In genomic region chr9:134474058-134474370, GRCh38 we compare ENCODE assay signal across 12 cellular contexts.
DNase-seq lines count a peak whose midpoint lies in the region; ATAC-seq and TF ChIP-seq lines count a peak whose summit lies in the region.
"Had no signal": no experiment of that assay in that cellular context is flagged by ENCODE, and none has a peak within 500 bp of the region (broad histone marks: within the 10 kb centered on the region; RNA-seq: fewer than 3 reads in every experiment).

No MANE protein-coding gene starts in this region.

- DNase-seq in stimulated activated naive CD8-positive, alpha-beta T cell treated with anti-CD3 and anti-CD28 coated beads, Interleukin-15, amount 100 ng/mL, for 72 hours = no peak
- DNase-seq in fibroblast of mammary gland (ENCODE audit: low read depth) (peak; percentile 75), mesothelial cell of epicardium (ENCODE audit: low spot score in 2 of 2, unreplicated experiment in 2 of 2) (no peak), aorta (peak in 1 of 2 donors; percentile 72), WERI-Rb-1 (no peak), GM20000 (ENCODE audit: low spot score) (no peak), cerebellum (ENCODE audit: low spot score) (no peak)
- DNase-seq: ACHN, foreskin keratinocyte, MM.1S, NCI-H226 had no signal

- no peaks in the 10 kb centered on the region for H3K27me3 Mint-ChIP-seq in stimulated activated naive CD8-positive, alpha-beta T cell treated with anti-CD3 and anti-CD28 coated beads, Interleukin-15, Interleukin-2, amounts not matched to agents 100 ng/mL and 50 ng/mL, for 24 hours
- H3K27me3 Mint-ChIP-seq in stimulated activated naive CD8-positive, alpha-beta T cell treated with anti-CD3 and anti-CD28 coated beads, Interleukin-15, amount 100 ng/mL, for 72 hours = no peaks in the 10 kb centered on the region
- H3K27me3 Mint-ChIP-seq in mesothelial cell of epicardium (ENCODE audit: low read depth) = no peaks in the 10 kb centered on the region

- H3K4me3 Mint-ChIP-seq in stimulated activated naive CD8-positive, alpha-beta T cell treated with anti-CD3 and anti-CD28 coated beads, Interleukin-15, Interleukin-2, amounts not matched to agents 100 ng/mL and 50 ng/mL, for 24 hours = no peak overlapping the region
- peak overlapping the region in 1 of 2 donors; percentile 16 for H3K4me3 Mint-ChIP-seq in stimulated activated naive CD8-positive, alpha-beta T cell treated with anti-CD3 and anti-CD28 coated beads, Interleukin-15, amount 100 ng/mL, for 72 hours
- H3K4me3 Mint-ChIP-seq in mesothelial cell of epicardium = no peak overlapping the region

- H3K36me3 Mint-ChIP-seq in stimulated activated naive CD8-positive, alpha-beta T cell treated with anti-CD3 and anti-CD28 coated beads, Interleukin-15, Interleukin-2, amounts not matched to agents 100 ng/mL and 50 ng/mL, for 24 hours (ENCODE audit: low read depth) = no peaks in the 10 kb centered on the region
- H3K36me3 Mint-ChIP-seq in mesothelial cell of epicardium = no peaks in the 10 kb centered on the region

- no peak for ATAC-seq in stimulated activated naive CD8-positive, alpha-beta T cell treated with anti-CD3 and anti-CD28 coated beads, Interleukin-15, amount 100 ng/mL, for 72 hours
- ATAC-seq in aorta (ENCODE audit: low FRiP score) = peak; percentile 61
- ATAC-seq: foreskin keratinocyte had no signal

- H3K9me3 ChIP-seq in aorta (ENCODE audit: control insufficient read depth, low read length) = no peaks in the 10 kb centered on the region
- H3K9me3 ChIP-seq in WERI-Rb-1 (ENCODE audit: severe bottlenecking) = no peaks in the 10 kb centered on the region

- H3K36me3 ChIP-seq in aorta (ENCODE audit: control insufficient read depth in 1 of 2, insufficient read depth in 2 of 2, low read length in 1 of 2) = no peaks in the 10 kb centered on the region
- no peaks in the 10 kb centered on the region for H3K36me3 ChIP-seq in WERI-Rb-1

- peak overlapping the region; percentile 58 for H3K27ac Mint-ChIP-seq in stimulated activated naive CD8-positive, alpha-beta T cell treated with anti-CD3 and anti-CD28 coated beads, Interleukin-15, Interleukin-2, amounts not matched to agents 100 ng/mL and 50 ng/mL, for 24 hours
- H3K27ac Mint-ChIP-seq in stimulated activated naive CD8-positive, alpha-beta T cell treated with anti-CD3 and anti-CD28 coated beads, Interleukin-15, amount 100 ng/mL, for 72 hours = no peak overlapping the region
- peak overlapping the region; percentile 21 for H3K27ac Mint-ChIP-seq in mesothelial cell of epicardium

- no peak for TF ChIP-seq CTCF in fibroblast of mammary gland (conservative IDR thresholded peaks at IDR 0.05; ENCODE audit: control insufficient read depth, insufficient read depth, low read depth, low read length)
- TF ChIP-seq CTCF in mesothelial cell of epicardium (IDR thresholded peaks at IDR 0.05; ENCODE audit: unreplicated experiment) = no peak
- no peak for TF ChIP-seq CTCF in WERI-Rb-1 (IDR thresholded peaks at IDR 0.05; ENCODE audit: low read depth, low read length)
- TF ChIP-seq CTCF in GM20000 (IDR thresholded peaks at IDR 0.05; ENCODE audit: extremely low read depth, missing control alignments) = no peak

- H3K9me3 Mint-ChIP-seq in stimulated activated naive CD8-positive, alpha-beta T cell treated with anti-CD3 and anti-CD28 coated beads, Interleukin-15, Interleukin-2, amounts not matched to agents 100 ng/mL and 50 ng/mL, for 24 hours = no peaks in the 10 kb centered on the region
- no peaks in the 10 kb centered on the region for H3K9me3 Mint-ChIP-seq in stimulated activated naive CD8-positive, alpha-beta T cell treated with anti-CD3 and anti-CD28 coated beads, Interleukin-15, amount 100 ng/mL, for 72 hours
- H3K9me3 Mint-ChIP-seq in mesothelial cell of epicardium = no peaks in the 10 kb centered on the region

- H3K4me3 ChIP-seq in fibroblast of mammary gland (ENCODE audit: control insufficient read depth, low read depth, low read length) (no peak overlapping the region), aorta (ENCODE audit: low read length in 2 of 2) (no peak overlapping the region), WERI-Rb-1 (ENCODE audit: low read depth, low read length) (no peak overlapping the region)

- H3K27ac ChIP-seq in aorta (ENCODE audit: low read depth in 1 of 2, low read length in 2 of 2) (peak overlapping the region in 1 of 2 donors; percentile 59), WERI-Rb-1 (no peak overlapping the region; the same call in 1 of the 2 replicates)
- H3K27ac ChIP-seq: foreskin keratinocyte had no signal

- H3K4me1 ChIP-seq in aorta (ENCODE audit: control insufficient read depth in 1 of 2, insufficient read depth in 2 of 2, low read length in 2 of 2) = peaks cover 0 to 4% of the 10 kb centered on the region in 2 donors
- H3K4me1 ChIP-seq: foreskin keratinocyte had no signal

- H3K4me1 Mint-ChIP-seq in stimulated activated naive CD8-positive, alpha-beta T cell treated with anti-CD3 and anti-CD28 coated beads, Interleukin-15, Interleukin-2, amounts not matched to agents 100 ng/mL and 50 ng/mL, for 24 hours (ENCODE audit: low read depth) = peaks cover 4% of the 10 kb centered on the region
- peaks cover 22% of the 10 kb centered on the region for H3K4me1 Mint-ChIP-seq in stimulated activated naive CD8-positive, alpha-beta T cell treated with anti-CD3 and anti-CD28 coated beads, Interleukin-15, amount 100 ng/mL, for 72 hours
- H3K4me1 Mint-ChIP-seq in mesothelial cell of epicardium = peaks cover 7% of the 10 kb centered on the region

- intact Hi-C loops in aorta (cut with DNase I) = loop anchor here in 1 of 2 donors (2.0 kb wide), 1 partner anchor 169 kb away; no protein-coding TSS in a partner anchor

- 5 to 9% methylated on average over 7 of the region's 7 CpGs for WGBS in aorta, 2 donors

- H3K27me3 ChIP-seq in aorta (ENCODE audit: control insufficient read depth in 1 of 2, insufficient read depth in 2 of 2, low read length in 1 of 2) = no peaks in the 10 kb centered on the region
- no peaks in the 10 kb centered on the region for H3K27me3 ChIP-seq in WERI-Rb-1 (ENCODE audit: insufficient read depth, low read depth, severe bottlenecking)
- H3K27me3 ChIP-seq: foreskin keratinocyte had no signal

Comparison
In these comparisons a context has a peak if more than half of its experiments do, and no peak if none do; other contexts are left out.
1. H3K27ac Mint-ChIP-seq: peak in stimulated activated naive CD8-positive, alpha-beta T cell treated with anti-CD3 and anti-CD28 coated beads, Interleukin-15, Interleukin-2, amounts not matched to agents 100 ng/mL and 50 ng/mL, for 24 hours (single experiment) and mesothelial cell of epicardium (single experiment); none in stimulated activated naive CD8-positive, alpha-beta T cell treated with anti-CD3 and anti-CD28 coated beads, Interleukin-15, amount 100 ng/mL, for 72 hours (0 of 2).